Comparison of ENCODE assay signal across 1 cellular context in the genomic region with DNA sequence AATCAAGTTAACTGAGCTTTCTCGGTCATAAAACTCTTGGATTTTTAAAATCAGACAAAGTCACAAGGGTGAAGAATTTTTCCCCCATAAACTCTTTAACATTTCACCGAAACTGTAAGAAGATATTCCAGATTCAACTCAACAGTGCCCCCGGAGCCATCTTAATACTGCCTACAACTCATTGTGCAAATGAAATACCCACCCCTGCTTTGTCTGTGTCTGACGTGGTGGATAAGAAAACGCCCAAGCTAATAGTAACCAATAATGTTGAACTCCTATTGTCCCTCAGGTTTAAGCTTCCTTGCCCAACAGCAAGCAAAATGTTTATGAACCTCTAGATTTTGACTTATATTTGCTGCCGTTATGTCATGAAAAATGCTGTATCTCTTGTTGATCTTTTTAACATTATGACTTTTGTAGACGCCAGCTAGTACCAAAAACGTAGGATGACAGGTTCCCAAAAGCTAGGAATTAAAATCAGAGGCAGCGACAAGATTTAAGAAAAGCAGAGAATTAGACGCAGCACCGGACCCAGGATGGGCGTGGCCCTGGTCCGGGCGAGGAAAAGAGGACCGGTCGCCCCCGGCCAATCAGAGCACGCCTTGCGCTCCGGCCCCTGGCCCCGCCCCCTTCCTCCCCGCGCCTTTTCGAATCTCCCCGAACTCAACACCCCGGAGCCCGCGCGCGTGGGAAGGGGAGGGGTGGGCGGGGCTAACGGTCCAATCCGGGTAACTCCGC.
TF ChIP-seq lines count a peak whose summit lies in the region.

No MANE protein-coding gene starts in this region.

TF ChIP-seq in A549, 52 proteins besides CTCF, POLR2A, EP300 and RAD21 (continued from another document):
- no peak for TF ChIP-seq HMGXB4 (CRISPR knock-in tag; IDR thresholded peaks at IDR 0.05; ENCODE audit: borderline replicate concordance)
- no peak for TF ChIP-seq ESRRA (IDR thresholded peaks at IDR 0.05; ENCODE audit: borderline replicate concordance, low read length)
- no peak for TF ChIP-seq KDM1A (IDR thresholded peaks at IDR 0.05; ENCODE audit: low read depth)
- no peak for TF ChIP-seq FOXS1 (CRISPR knock-in tag; IDR thresholded peaks at IDR 0.05)
